Comparison of ENCODE assay signal across 9 cellular contexts in genomic region chr7:5143935-5144903, GRCh38. TPM values are rescaled to one million over a fixed set of nuclear protein-coding genes. Genes with fewer than 3 reads are reported as not detected.
A peak's percentile ranks its signal among the peaks of the same experiment; 100 is the strongest.
DNase-seq lines count a peak whose midpoint lies in the region; ATAC-seq and TF ChIP-seq lines count a peak whose summit lies in the region.
"Had no signal": no experiment of that assay in that cellular context is flagged by ENCODE, and none has a peak within 500 bp of the region (broad histone marks: within the 10 kb centered on the region; RNA-seq: fewer than 3 reads in every experiment).

No MANE protein-coding gene starts in this region.

- intact Hi-C loops in A673 (cut with micrococcal nuclease; ENCODE audit: unreplicated experiment): no loop called here

- ATAC-seq in HG03432 (IDR thresholded peaks at IDR 0.05; ENCODE audit: unreplicated experiment): no peak

- H3K4me1 ChIP-seq in A673 (ENCODE audit: insufficient read depth, low read length, poor library complexity, severe bottlenecking): no peaks in the 10 kb centered on the region

- no peaks in the 10 kb centered on the region for H3K9me3 ChIP-seq in A673 (ENCODE audit: low read depth, low read length, poor library complexity, severe bottlenecking)

- POLR2A ChIA-PET in A673 (lab: Charles Lee; ENCODE audit: low non-redundant PET): no interaction called here

- no peaks in the 10 kb centered on the region for H3K27me3 ChIP-seq in A673 (replicated peaks; ENCODE audit: insufficient read depth, low read depth, low read length, poor library complexity)
- H3K27me3 ChIP-seq in H7 (ENCODE audit: control insufficient read depth, insufficient read depth, low read length): no peaks in the 10 kb centered on the region

- CTCF ChIA-PET in A673 (lab: Charles Lee): interaction anchor here (0.5 to 0.6 kb wide), 2 partner anchors 9 to 26 kb away, joined by 3 read pairs; no protein-coding TSS in a partner anchor

- no peak for TF ChIP-seq CTCF in A673 (conservative IDR thresholded peaks at IDR 0.05; ENCODE audit: low read depth, low read length)
- TF ChIP-seq CTCF in fibroblast of mammary gland (conservative IDR thresholded peaks at IDR 0.05; ENCODE audit: control insufficient read depth, insufficient read depth, low read depth, low read length): no peak

- DNase-seq in A673 (ENCODE audit: low spot score) (peak; percentile 75), H7 (peak; percentile 47), fibroblast of mammary gland (ENCODE audit: low read depth) (peak; percentile 7), NCI-H1930 (lab: John Stamatoyannopoulos, UW) (no peak), LoVo (ENCODE audit: low spot score) (no peak)
- DNase-seq in activated CD8-positive, alpha-beta memory T cell treated with anti-CD3 and anti-CD28 coated beads for 24 hours: peak; percentile 82
- peak; percentile 65 for DNase-seq in stimulated activated CD8-positive, alpha-beta memory T cell treated with anti-CD3 and anti-CD28 coated beads, Interleukin-12 subunit alpha, Interleukin-12 subunit beta, amount 100 ng/mL, for 4 hours (ENCODE audit: low read depth)

- H3K27ac ChIP-seq in A673 (ENCODE audit: low read depth, low read length, poor library complexity, severe bottlenecking): no peak overlapping the region
- H3K27ac ChIP-seq: VCaP had no signal

- no peaks in the 10 kb centered on the region for H3K36me3 ChIP-seq in A673 (ENCODE audit: insufficient read depth, low read length, poor library complexity, severe bottlenecking)
- H3K36me3 ChIP-seq in H7 (replicated peaks; ENCODE audit: control insufficient read depth, insufficient read depth, low read length): no peaks in the 10 kb centered on the region

- no TSS peak for BruUV-seq in A673 (replicated peaks; lab: Mats Ljungman, UMichigan)

- H3K4me3 ChIP-seq in A673 (ENCODE audit: low read depth, low read length, poor library complexity, severe bottlenecking): peak overlapping the region; percentile 35
- no peak overlapping the region for H3K4me3 ChIP-seq in H7 (ENCODE audit: insufficient read depth, low read depth, low read length)
- no peak overlapping the region for H3K4me3 ChIP-seq in fibroblast of mammary gland (ENCODE audit: control insufficient read depth, low read depth, low read length)

RNA-seq across cellular contexts. Expression of gene WIPI2, which starts 45.8 kb away (rescaled TPM):
- total RNA-seq in A673 (2021): 51.7 and 57.8 TPM in 2 replicates
- total RNA-seq in H7 (2014; rRNA removed; shearing (Covaris generic)): 50.4 and 55.7 TPM in 2 replicates

Comparison
In these comparisons a context has a peak if more than half of its experiments do, and no peak if none do; other contexts are left out.
1. DNase-seq: peak in A673 (single experiment), H7 (single experiment), activated CD8-positive, alpha-beta memory T cell treated with anti-CD3 and anti-CD28 coated beads for 24 hours (single experiment), fibroblast of mammary gland (single experiment) and stimulated activated CD8-positive, alpha-beta memory T cell treated with anti-CD3 and anti-CD28 coated beads, Interleukin-12 subunit alpha, Interleukin-12 subunit beta, amount 100 ng/mL, for 4 hours (single experiment); none in NCI-H1930 (0 of 2) and LoVo (single experiment).